ENCODE assay signal across 19 cellular contexts in the genomic region with DNA sequence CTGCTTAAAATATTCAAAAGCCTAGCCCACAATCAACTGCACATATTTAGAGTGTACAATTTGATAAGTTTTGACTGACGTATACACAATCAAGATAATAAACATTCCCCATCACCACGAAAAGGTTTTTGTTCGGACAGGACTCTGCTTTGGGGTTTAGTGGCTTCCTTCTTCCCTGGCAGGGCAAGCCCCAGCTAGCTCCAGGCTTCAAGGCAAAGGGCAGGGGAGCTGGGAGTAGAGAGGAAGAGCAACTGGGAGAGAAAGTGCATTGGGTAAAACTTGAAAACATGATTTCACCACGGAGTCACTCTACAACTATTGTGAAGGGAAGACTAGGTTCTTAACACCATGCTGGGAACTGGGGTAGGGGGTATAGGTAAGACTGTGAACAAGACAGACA.
DNase-seq lines count a peak whose midpoint lies in the region; ATAC-seq, FAIRE-seq and TF ChIP-seq lines count a peak whose summit lies in the region.
"Had no signal": no experiment of that assay in that cellular context is flagged by ENCODE, and none has a peak within 500 bp of the region (broad histone marks: within the 10 kb centered on the region; RNA-seq: fewer than 3 reads in every experiment).

No MANE protein-coding gene starts in this region.

- 88% methylated on average over 4 of the region's 4 CpGs; no CpG with 5 or more reads in 1 of the 2 experiments for WGBS in endodermal cell (ENCODE audit: insufficient coverage in 1 of 2, insufficient read length in 1 of 2), 2 experiments
- WGBS in body of pancreas, 2 donors, result 34 to 47% methylated on average over 4 of the region's 4 CpGs

- no peaks in the 10 kb centered on the region for H4K20me1 ChIP-seq in keratinocyte (ENCODE audit: control insufficient read depth, extremely low read depth, insufficient read depth, low read length)

- H3K4me1 ChIP-seq in RWPE2 (ENCODE audit: insufficient read depth, poor library complexity, severe bottlenecking) (peaks cover 10% of the 10 kb centered on the region), endodermal cell (ENCODE audit: control insufficient read depth, insufficient read depth, low read length) (no peaks in the 10 kb centered on the region), keratinocyte (ENCODE audit: control insufficient read depth, extremely low read depth, insufficient read depth, low read length) (peaks cover 21% of the 10 kb centered on the region), body of pancreas (no peaks in the 10 kb centered on the region)
- H3K4me1 ChIP-seq: A549, BE2C had no signal

- H3K4me3 ChIP-seq in RWPE2 (ENCODE audit: severe bottlenecking) (no peak overlapping the region), endodermal cell (ENCODE audit: low read length) (no peak overlapping the region), keratinocyte (ENCODE audit: control insufficient read depth in 2 of 3, extremely low read depth in 1 of 3, insufficient read depth in 2 of 3, low read depth in 1 of 3, low read length in 3 of 3) (peak overlapping the region in 1 of 3 experiments; percentile 43), body of pancreas (no peak overlapping the region)
- H3K4me3 ChIP-seq: A549 had no signal

- H3K27ac ChIP-seq in RWPE2 (ENCODE audit: poor library complexity, severe bottlenecking), result peak overlapping the region; percentile 17
- no peak overlapping the region for H3K27ac ChIP-seq in endodermal cell (ENCODE audit: low read depth, low read length)
- peak overlapping the region; percentile 68 for H3K27ac ChIP-seq in keratinocyte (ENCODE audit: control insufficient read depth, insufficient read depth, low read length)
- no peak overlapping the region for H3K27ac ChIP-seq in body of pancreas
- H3K27ac ChIP-seq: A549, C4-2B, HL-60 had no signal

- no peaks in the 10 kb centered on the region for H3K36me3 Mint-ChIP-seq in endodermal cell (ENCODE audit: low read depth)
- H3K36me3 Mint-ChIP-seq in natural killer cell, result no peaks in the 10 kb centered on the region
- H3K36me3 Mint-ChIP-seq in activated CD4-positive, alpha-beta memory T cell treated with anti-CD3 and anti-CD28 coated beads, Interleukin-2, amount 10 ng/mL, durations not matched to agents 7 days and 5 days (ENCODE audit: low read depth), result no peaks in the 10 kb centered on the region
- H3K36me3 Mint-ChIP-seq: CD4-positive, alpha-beta memory T cell had no signal

- POLR2A ChIA-PET in activated CD4-positive, alpha-beta memory T cell treated with anti-CD3 and anti-CD28 coated beads, Interleukin-2, amount 10 ng/mL, durations not matched to agents 7 days and 5 days (lab: Charles Lee), result no interaction called here

- no peak overlapping the region for H3K4me3 Mint-ChIP-seq in endodermal cell
- no peak overlapping the region for H3K4me3 Mint-ChIP-seq in natural killer cell
- no peak overlapping the region for H3K4me3 Mint-ChIP-seq in activated CD4-positive, alpha-beta memory T cell treated with anti-CD3 and anti-CD28 coated beads, Interleukin-2, amount 10 ng/mL, durations not matched to agents 7 days and 5 days
- H3K4me3 Mint-ChIP-seq: CD4-positive, alpha-beta memory T cell had no signal

- H3K9me3 Mint-ChIP-seq in endodermal cell (peaks cover 24% of the 10 kb centered on the region), natural killer cell (peaks cover 0 to 2% of the 10 kb centered on the region in 2 donors)
- peaks cover 11% of the 10 kb centered on the region for H3K9me3 Mint-ChIP-seq in activated CD4-positive, alpha-beta memory T cell treated with anti-CD3 and anti-CD28 coated beads, Interleukin-2, amount 10 ng/mL, durations not matched to agents 7 days and 5 days

- H3K27me3 Mint-ChIP-seq in endodermal cell (ENCODE audit: insufficient read depth) (no peaks in the 10 kb centered on the region), natural killer cell (ENCODE audit: low read depth in 2 of 2) (peaks cover 0 to 5% of the 10 kb centered on the region in 2 donors)
- H3K27me3 Mint-ChIP-seq in activated CD4-positive, alpha-beta memory T cell treated with anti-CD3 and anti-CD28 coated beads, Interleukin-2, amount 10 ng/mL, durations not matched to agents 7 days and 5 days, result no peaks in the 10 kb centered on the region

- intact Hi-C loops in body of pancreas (cut with DNase I) (no loop called here), natural killer cell (cut with micrococcal nuclease) (no loop called here)

- dilution Hi-C loops in keratinocyte (cut with MboI; ENCODE audit: extremely low pct_ligation_motif_present, low sequenced_read_pairs), result no loop called here

- H3K9me3 ChIP-seq in RWPE2 (ENCODE audit: severe bottlenecking) (peaks cover 5% of the 10 kb centered on the region), endodermal cell (ENCODE audit: control insufficient read depth, low read length) (peaks cover 4% of the 10 kb centered on the region), keratinocyte (ENCODE audit: control insufficient read depth, low read depth, low read length) (no peaks in the 10 kb centered on the region), body of pancreas (no peaks in the 10 kb centered on the region)
- H3K9me3 ChIP-seq: BE2C had no signal

- H3K36me3 ChIP-seq in RWPE2 (ENCODE audit: low read depth) (no peaks in the 10 kb centered on the region), endodermal cell (ENCODE audit: control insufficient read depth, insufficient read depth, low read length) (no peaks in the 10 kb centered on the region), keratinocyte (ENCODE audit: control insufficient read depth in 2 of 2, extremely low read depth in 1 of 2, insufficient read depth in 2 of 2, low read length in 2 of 2) (no peaks in the 10 kb centered on the region), body of pancreas (replicated peaks in 1 of 2; ENCODE audit: insufficient read depth in 1 of 2, low read depth in 2 of 2) (no peaks in the 10 kb centered on the region)
- H3K36me3 ChIP-seq: BE2C had no signal

- DNase-seq in RWPE2 (ENCODE audit: low spot score) (no peak), endodermal cell (peak; percentile 36), keratinocyte (ENCODE audit: low read depth, low spot score) (no peak), body of pancreas (no peak), natural killer cell (no peak), NCI-H1092 (lab: John Stamatoyannopoulos, UW) (no peak)
- DNase-seq in activated CD4-positive, alpha-beta memory T cell treated with anti-CD3 and anti-CD28 coated beads, Interleukin-2, amount 10 ng/mL, durations not matched to agents 7 days and 5 days, result no peak
- DNase-seq: BE2C; CD4-positive, alpha-beta memory T cell; DMS79 treated with DMSO at 0.1 percent for 48 hours; EL had no signal

- H2AFZ ChIP-seq in keratinocyte (ENCODE audit: control insufficient read depth, low read length), result peak overlapping the region; percentile 50

- TF ChIP-seq POLR2A in body of pancreas (IDR thresholded peaks at IDR 0.05), result no peak

- H3K27ac Mint-ChIP-seq in endodermal cell (no peak overlapping the region), natural killer cell (no peak overlapping the region)
- H3K27ac Mint-ChIP-seq in activated CD4-positive, alpha-beta memory T cell treated with anti-CD3 and anti-CD28 coated beads, Interleukin-2, amount 10 ng/mL, durations not matched to agents 7 days and 5 days, result no peak overlapping the region

- no peaks in the 10 kb centered on the region for H3K9me1 ChIP-seq in keratinocyte (ENCODE audit: control insufficient read depth, extremely low read depth, insufficient read depth, low read length)

- TF ChIP-seq CTCF in RWPE2 (IDR thresholded peaks at IDR 0.05; ENCODE audit: poor library complexity, severe bottlenecking), result no peak
- TF ChIP-seq CTCF in endodermal cell (conservative IDR thresholded peaks at IDR 0.05), result no peak
- TF ChIP-seq CTCF in keratinocyte (optimal IDR thresholded peaks at IDR 0.05 in 1 of 3, IDR thresholded peaks at IDR 0.05 in 1 of 3, conservative IDR thresholded peaks at IDR 0.05 in 1 of 3; ENCODE audit: extremely low read depth in 1 of 3, insufficient read depth in 2 of 3, low read length in 3 of 3), result no peak
- TF ChIP-seq CTCF in body of pancreas (IDR thresholded peaks at IDR 0.05), result no peak
- no peak for TF ChIP-seq CTCF in natural killer cell (IDR thresholded peaks at IDR 0.05)

- CTCF ChIA-PET in activated CD4-positive, alpha-beta memory T cell treated with anti-CD3 and anti-CD28 coated beads, Interleukin-2, amount 10 ng/mL, durations not matched to agents 7 days and 5 days (lab: Charles Lee), result no interaction called here

- ATAC-seq in RWPE2 (ENCODE audit: low read depth) (peak; percentile 69), body of pancreas (no peak), natural killer cell (no peak)
- ATAC-seq: HCT116 had no signal

- H3K9ac ChIP-seq in endodermal cell (ENCODE audit: extremely low read depth, low read length, poor library complexity, severe bottlenecking) (no peak overlapping the region), keratinocyte (ENCODE audit: control insufficient read depth, extremely low read depth, insufficient read depth, low read length) (peak overlapping the region; percentile 61)

- H3K79me2 ChIP-seq in keratinocyte (ENCODE audit: control insufficient read depth, insufficient read depth, low read length), result no peaks in the 10 kb centered on the region

- peak overlapping the region; percentile 85 for H3K4me2 ChIP-seq in keratinocyte (ENCODE audit: control insufficient read depth, extremely low read depth, insufficient read depth, low read depth, low read length)
- H3K4me2 ChIP-seq: A549 had no signal

- H3K27me3 ChIP-seq in RWPE2 (ENCODE audit: insufficient read depth, poor library complexity, severe bottlenecking), result no peaks in the 10 kb centered on the region
- H3K27me3 ChIP-seq in endodermal cell (ENCODE audit: control insufficient read depth, insufficient read depth, low read length, poor library complexity, severe bottlenecking), result no peaks in the 10 kb centered on the region
- H3K27me3 ChIP-seq in keratinocyte (ENCODE audit: control insufficient read depth, extremely low read depth, insufficient read depth, low read length), result no peaks in the 10 kb centered on the region
- H3K27me3 ChIP-seq in body of pancreas, result no peaks in the 10 kb centered on the region
- H3K27me3 ChIP-seq: BE2C had no signal

- FAIRE-seq in keratinocyte (lab: Jason Lieb, UNC), result peak; percentile 70
- FAIRE-seq: A549, G401.6, GM12891, GM19239, H54 had no signal

- H3K4me1 Mint-ChIP-seq in endodermal cell, result peaks cover 4% of the 10 kb centered on the region
- H3K4me1 Mint-ChIP-seq in natural killer cell, result peaks cover 10 to 12% of the 10 kb centered on the region in 2 donors
- peaks cover 6% of the 10 kb centered on the region for H3K4me1 Mint-ChIP-seq in activated CD4-positive, alpha-beta memory T cell treated with anti-CD3 and anti-CD28 coated beads, Interleukin-2, amount 10 ng/mL, durations not matched to agents 7 days and 5 days

Comparison
In these comparisons a context has a peak if more than half of its experiments do, and no peak if none do; other contexts are left out.
1. H3K27ac ChIP-seq: peak in RWPE2 (single experiment) and keratinocyte (single experiment); none in endodermal cell (single experiment) and body of pancreas (0 of 4).